Comparison of ENCODE assay signal across 8 cellular contexts in the genomic region with DNA sequence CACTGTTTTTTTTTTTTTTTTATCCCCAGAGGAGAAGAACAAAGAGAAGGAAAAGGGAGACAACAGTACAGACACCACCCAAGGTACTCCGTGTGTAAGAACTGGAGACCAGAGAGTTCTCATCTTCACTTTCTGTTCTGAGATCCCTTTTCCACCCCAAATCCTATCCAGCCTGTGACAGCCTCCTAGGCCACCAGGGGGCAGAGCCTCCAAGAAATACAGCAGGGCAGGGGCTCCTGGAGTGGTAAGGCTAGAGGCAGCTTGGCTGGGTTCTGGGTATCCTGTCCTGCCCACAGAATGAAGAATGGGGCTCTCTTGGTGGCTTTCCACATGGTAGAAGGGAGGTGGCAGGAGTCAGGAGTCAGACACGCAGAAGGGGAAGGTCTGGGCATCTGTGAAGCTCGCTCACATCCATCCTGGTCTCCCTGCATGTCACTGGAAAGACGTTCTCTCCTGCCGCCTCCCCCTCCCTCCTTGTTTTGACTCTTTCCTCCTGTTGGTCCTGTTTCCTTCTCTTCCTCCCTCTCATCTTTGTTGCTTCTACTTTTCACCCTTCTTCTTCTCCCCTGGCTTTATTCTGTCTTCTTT. TPM values are rescaled to one million over a fixed set of nuclear protein-coding genes. Genes with fewer than 3 reads are reported as not detected.
DNase-seq lines count a peak whose midpoint lies in the region; ATAC-seq and TF ChIP-seq lines count a peak whose summit lies in the region.

No MANE protein-coding gene starts in this region.

- H3K27ac Mint-ChIP-seq in central memory CD8-positive, alpha-beta T cell (ENCODE audit: low read depth): peak overlapping the region; percentile 30

- no peak overlapping the region for H3K4me3 Mint-ChIP-seq in central memory CD8-positive, alpha-beta T cell

- DNase-seq in DMS153 (lab: John Stamatoyannopoulos, UW) (peak; percentile 54), DMS153 treated with DMSO at 0.1 percent for 48 hours (lab: John Stamatoyannopoulos, UW; ENCODE audit: unreplicated experiment) (no peak), MV-4-11 (lab: John Stamatoyannopoulos, UW) (peak; percentile 60)
- peak in 1 of 2 donors; percentile 26 for DNase-seq in central memory CD8-positive, alpha-beta T cell (ENCODE audit: low spot score in 2 of 2)
- peak; percentile 69 for DNase-seq in stimulated activated CD8-positive, alpha-beta memory T cell treated with anti-CD3 and anti-CD28 coated beads, Interleukin-4, amount 100 ng/mL, for 48 hours

- no peaks in the 10 kb centered on the region for H3K27me3 ChIP-seq in liver (ENCODE audit: control insufficient read depth in 4 of 4, insufficient read depth in 4 of 4, low read length in 3 of 4)

- ATAC-seq in central memory CD8-positive, alpha-beta T cell (replicated peaks; ENCODE audit: extremely low read depth, poor library complexity, severe bottlenecking): peak; percentile 60
- no peak for ATAC-seq in HG03460 (IDR thresholded peaks at IDR 0.05; ENCODE audit: unreplicated experiment)

- no peaks in the 10 kb centered on the region for H3K4me1 Mint-ChIP-seq in central memory CD8-positive, alpha-beta T cell

- no peaks in the 10 kb centered on the region for H3K9me3 ChIP-seq in liver (ENCODE audit: control insufficient read depth in 4 of 4, low read length in 3 of 4)

- H3K36me3 ChIP-seq in liver (ENCODE audit: control insufficient read depth in 4 of 4, insufficient read depth in 3 of 4, low read depth in 1 of 4, low read length in 3 of 4): peaks cover 4 to 52% (median 17%) of the 10 kb centered on the region in 4 donors

- TF ChIP-seq RAD21 in liver (IDR thresholded peaks at IDR 0.05): peak; percentile 72 to 83

- WGBS in liver: 84% methylated on average over 5 of the region's 5 CpGs

- peaks cover 23% of the 10 kb centered on the region for H3K36me3 Mint-ChIP-seq in central memory CD8-positive, alpha-beta T cell (ENCODE audit: insufficient read depth)

- H3K4me1 ChIP-seq in liver (ENCODE audit: control insufficient read depth in 4 of 4, insufficient read depth in 4 of 4, low read length in 3 of 4): peaks cover 3 to 27% (median 15%) of the 10 kb centered on the region in 4 donors

- no peak overlapping the region for H3K27ac ChIP-seq in VCaP
- no peak overlapping the region for H3K27ac ChIP-seq in liver (ENCODE audit: low read depth in 1 of 2, low read length in 2 of 2)

- TF ChIP-seq CTCF in VCaP (conservative IDR thresholded peaks at IDR 0.05) (peak; percentile 89), liver (IDR thresholded peaks at IDR 0.05; ENCODE audit: low read depth, low read length, missing input control) (peak; percentile 72)

- H3K4me3 ChIP-seq in liver (ENCODE audit: low read depth in 1 of 3, low read length in 3 of 3): no peak overlapping the region

- H3K27me3 Mint-ChIP-seq in central memory CD8-positive, alpha-beta T cell: no peaks in the 10 kb centered on the region

- H3K9ac ChIP-seq in liver (ENCODE audit: low read depth in 1 of 2, low read length in 2 of 2): no peak overlapping the region

- H3K9me3 Mint-ChIP-seq in central memory CD8-positive, alpha-beta T cell: no peaks in the 10 kb centered on the region

TF ChIP-seq in liver, 16 proteins besides CTCF, POLR2A, EP300 and RAD21:
- TF ChIP-seq RXRA (IDR thresholded peaks at IDR 0.05) (no peak), HNF4G (IDR thresholded peaks at IDR 0.05) (no peak), GABPA (IDR thresholded peaks at IDR 0.05 in 1 of 2, conservative IDR thresholded peaks at IDR 0.05 in 1 of 2) (no peak), YY1 (IDR thresholded peaks at IDR 0.05) (no peak), MAX (IDR thresholded peaks at IDR 0.05) (no peak), NR2F2 (IDR thresholded peaks at IDR 0.05) (no peak), SP1 (IDR thresholded peaks at IDR 0.05) (no peak), HNF4A (conservative IDR thresholded peaks at IDR 0.05) (no peak), EGR1 (IDR thresholded peaks at IDR 0.05; ENCODE audit: low read depth in 2 of 2) (no peak), JUND (IDR thresholded peaks at IDR 0.05) (no peak), TAF1 (conservative IDR thresholded peaks at IDR 0.05) (no peak), FOXA1 (IDR thresholded peaks at IDR 0.05) (no peak), ATF3 (IDR thresholded peaks at IDR 0.05) (no peak), REST (IDR thresholded peaks at IDR 0.05) (no peak), FOXA2 (IDR thresholded peaks at IDR 0.05) (no peak)
- TF ChIP-seq, protein P1, sequence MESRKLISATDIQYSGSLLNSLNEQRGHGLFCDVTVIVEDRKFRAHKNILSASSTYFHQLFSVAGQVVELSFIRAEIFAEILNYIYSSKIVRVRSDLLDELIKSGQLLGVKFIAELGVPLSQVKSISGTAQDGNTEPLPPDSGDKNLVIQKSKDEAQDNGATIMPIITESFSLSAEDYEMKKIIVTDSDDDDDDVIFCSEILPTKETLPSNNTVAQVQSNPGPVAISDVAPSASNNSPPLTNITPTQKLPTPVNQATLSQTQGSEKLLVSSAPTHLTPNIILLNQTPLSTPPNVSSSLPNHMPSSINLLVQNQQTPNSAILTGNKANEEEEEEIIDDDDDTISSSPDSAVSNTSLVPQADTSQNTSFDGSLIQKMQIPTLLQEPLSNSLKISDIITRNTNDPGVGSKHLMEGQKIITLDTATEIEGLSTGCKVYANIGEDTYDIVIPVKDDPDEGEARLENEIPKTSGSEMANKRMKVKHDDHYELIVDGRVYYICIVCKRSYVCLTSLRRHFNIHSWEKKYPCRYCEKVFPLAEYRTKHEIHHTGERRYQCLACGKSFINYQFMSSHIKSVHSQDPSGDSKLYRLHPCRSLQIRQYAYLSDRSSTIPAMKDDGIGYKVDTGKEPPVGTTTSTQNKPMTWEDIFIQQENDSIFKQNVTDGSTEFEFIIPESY (IDR thresholded peaks at IDR 0.05): no peak

RNA-seq across cellular contexts. Expression of gene CLSTN3, which starts 12.0 kb away (rescaled TPM):
- 10 to 100 TPM; 27.1 to 37.2 TPM for total RNA-seq in liver
- polyA plus RNA-seq in liver: 10 to 100 TPM in 1 of 2 donors, 1 to 10 TPM in 1; 6.1 to 26.5 TPM

RNA-seq across cellular contexts. Expression of gene RBP5, which starts 13.5 kb away (rescaled TPM):
- 10 to 100 TPM; 12.9 to 47.1 TPM for total RNA-seq in liver
- polyA plus RNA-seq in liver: 100 to 1,000 TPM in 1 of 2 donors, 10 to 100 TPM in 1; 80.2 to 108 TPM

RNA-seq across cellular contexts. Expression of gene C1RL, which starts 33.1 kb away (rescaled TPM):
- total RNA-seq in liver: 100 to 1,000 TPM in 1 of 2 donors, 10 to 100 TPM in 1; 67.5 to 188 TPM
- 100 to 1,000 TPM; 104 to 145 TPM for polyA plus RNA-seq in liver

RNA-seq across cellular contexts. Expression of gene PEX5, which starts 47.3 kb away (rescaled TPM):
- 10 to 100 TPM; 19.4 to 37.9 TPM for total RNA-seq in liver
- 10 to 100 TPM in 1 of 2 donors, 1 to 10 TPM in 1; 5.7 to 26.2 TPM for polyA plus RNA-seq in liver

RNA-seq across cellular contexts. Expression of gene C1R, which starts 49.9 kb away (rescaled TPM):
- 1,000 to 10,000 TPM in 1 of 2 donors, 100 to 1,000 TPM in 1; 211 to 1,249 TPM for total RNA-seq in liver
- polyA plus RNA-seq in liver: 1,000 to 10,000 TPM; 1,058 to 1,822 TPM
